In the genomic region with DNA sequence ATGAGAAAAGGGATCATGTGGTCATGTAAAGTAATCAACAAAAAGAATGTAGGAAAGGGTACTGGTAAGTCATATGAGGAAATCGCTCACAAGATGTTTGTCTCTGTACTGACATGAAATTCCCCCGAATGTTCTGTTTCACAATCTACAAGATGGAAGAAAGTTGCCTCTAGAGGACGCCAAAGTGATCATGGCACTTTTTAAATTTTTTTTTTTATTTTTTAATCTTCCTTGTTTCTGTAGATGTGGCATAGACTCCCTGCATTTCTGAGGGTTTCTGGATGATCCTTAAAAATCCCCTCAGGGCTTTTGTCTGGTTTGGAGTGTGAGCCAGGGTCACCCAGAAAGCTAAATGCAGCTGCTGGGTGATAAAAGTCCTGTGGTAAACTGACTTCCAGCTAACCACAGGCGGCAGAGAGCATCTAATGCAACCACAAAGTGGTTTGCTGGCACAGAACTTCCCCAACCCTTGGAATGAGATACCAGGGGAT, we compare ENCODE assay signal across 11 cellular contexts.
DNase-seq lines count a peak whose midpoint lies in the region; ATAC-seq and TF ChIP-seq lines count a peak whose summit lies in the region.
"Had no signal": no experiment of that assay in that cellular context is flagged by ENCODE, and none has a peak within 500 bp of the region (broad histone marks: within the 10 kb centered on the region; RNA-seq: fewer than 3 reads in every experiment).

No MANE protein-coding gene starts in this region.

- no peaks in the 10 kb centered on the region for H3K36me3 ChIP-seq in BLaER1 treated with 17β-estradiol and CSF1 and Interleukin-3, amounts not matched to agents 10 nM and 100 nM
- H3K36me3 ChIP-seq in SK-N-MC (ENCODE audit: insufficient read depth, low read length) = no peaks in the 10 kb centered on the region

- H3K9ac ChIP-seq in BLaER1 treated with 17β-estradiol and CSF1 and Interleukin-3, amounts not matched to agents 10 nM and 100 nM = no peak overlapping the region
- no peak overlapping the region for H3K9ac ChIP-seq in SK-N-MC (ENCODE audit: insufficient read length)

- no peaks in the 10 kb centered on the region for H3K27me3 Mint-ChIP-seq in activated T-helper 17 cell treated with anti-CD3 and anti-CD28 coated beads, Interleukin-2, amount 50 U/mL, for 72 hours

- H3K9me3 ChIP-seq in BLaER1 treated with 17β-estradiol and CSF1 and Interleukin-3, amounts not matched to agents 10 nM and 100 nM (replicated peaks in 1 of 11) = no peaks in the 10 kb centered on the region
- H3K9me3 ChIP-seq in SK-N-MC (ENCODE audit: low read depth, low read length) = no peaks in the 10 kb centered on the region

- no peak overlapping the region for H3K27ac Mint-ChIP-seq in activated T-helper 17 cell treated with anti-CD3 and anti-CD28 coated beads, Interleukin-2, amount 50 U/mL, for 72 hours

- no peaks in the 10 kb centered on the region for H4K20me1 ChIP-seq in BLaER1 treated with 17β-estradiol and CSF1 and Interleukin-3, amounts not matched to agents 10 nM and 100 nM

- no peak overlapping the region for H3K4me3 Mint-ChIP-seq in activated T-helper 17 cell treated with anti-CD3 and anti-CD28 coated beads, Interleukin-2, amount 50 U/mL, for 72 hours

- H3K4me2 ChIP-seq in BLaER1 treated with 17β-estradiol and CSF1 and Interleukin-3, amounts not matched to agents 10 nM and 100 nM = peak overlapping the region; percentile 2 to 49 (median 36); a peak in 19 of 22 replicates

- H3K36me3 Mint-ChIP-seq in activated T-helper 17 cell treated with anti-CD3 and anti-CD28 coated beads, Interleukin-2, amount 50 U/mL, for 72 hours (ENCODE audit: low read depth) = no peaks in the 10 kb centered on the region

- H3K27me3 ChIP-seq in BLaER1 treated with 17β-estradiol and CSF1 and Interleukin-3, amounts not matched to agents 10 nM and 100 nM = peaks cover 0 to 10% (median 0%) of the 10 kb centered on the region in 11 experiments; a peak in 1 of 22 replicates

- no peaks in the 10 kb centered on the region for H3K9me3 Mint-ChIP-seq in activated T-helper 17 cell treated with anti-CD3 and anti-CD28 coated beads, Interleukin-2, amount 50 U/mL, for 72 hours

- H3K4me1 Mint-ChIP-seq in activated T-helper 17 cell treated with anti-CD3 and anti-CD28 coated beads, Interleukin-2, amount 50 U/mL, for 72 hours = peaks cover 5% of the 10 kb centered on the region

- ATAC-seq in GM19351 (IDR thresholded peaks at IDR 0.05; ENCODE audit: unreplicated experiment) = no peak
- ATAC-seq in activated T-helper 17 cell treated with anti-CD3 and anti-CD28 coated beads, Interleukin-2, amount 50 U/mL, for 72 hours (replicated peaks) = no peak

- peak; percentile 51 for TF ChIP-seq CTCF in foreskin fibroblast (IDR thresholded peaks at IDR 0.05; ENCODE audit: low read depth, low read length)

- peak; percentile 73 for DNase-seq in Jurkat, Clone E6-1 (ENCODE audit: low read depth, low spot score)
- DNase-seq in SK-N-MC (ENCODE audit: low read depth, low spot score) = peak; percentile 22
- peak; percentile 75 to 91 for DNase-seq in foreskin fibroblast
- DNase-seq in effector CD8-positive, alpha-beta T cell (lab: John Stamatoyannopoulos, UW) = no peak
- no peak for DNase-seq in 8988T
- DNase-seq: activated T-cell treated with anti-CD3 and anti-CD28 coated beads, Interleukin-2, amount 50 U/mL, for 1 hour; stimulated activated CD4-positive, alpha-beta T cell treated with anti-CD3 and anti-CD28 coated beads, Interleukin-15, amount 100 ng/mL, for 24 hours had no signal

- peak overlapping the region in 6 of 11 experiments; percentile 4 to 42 (median 19); a peak in 6 of 22 replicates for H3K27ac ChIP-seq in BLaER1 treated with 17β-estradiol and CSF1 and Interleukin-3, amounts not matched to agents 10 nM and 100 nM
- no peak overlapping the region for H3K27ac ChIP-seq in SK-N-MC
- H3K27ac ChIP-seq: RWPE1 had no signal

- peaks cover 9 to 17% (median 14%) of the 10 kb centered on the region in 10 experiments; a peak in 19 of 20 replicates for H3K4me1 ChIP-seq in BLaER1 treated with 17β-estradiol and CSF1 and Interleukin-3, amounts not matched to agents 10 nM and 100 nM

- no peak overlapping the region for H3K4me3 ChIP-seq in BLaER1 treated with 17β-estradiol and CSF1 and Interleukin-3, amounts not matched to agents 10 nM and 100 nM
- no peak overlapping the region for H3K4me3 ChIP-seq in Jurkat, Clone E6-1 (ENCODE audit: low read length)
- H3K4me3 ChIP-seq in SK-N-MC (no peak overlapping the region), foreskin fibroblast (ENCODE audit: low read depth in 1 of 2, low read length in 2 of 2) (no peak overlapping the region)

Comparison
In these comparisons a context has a peak if more than half of its experiments do, and no peak if none do; other contexts are left out.
1. DNase-seq: peak in Jurkat, Clone E6-1 (single experiment), SK-N-MC (single experiment) and foreskin fibroblast (2 of 2); none in effector CD8-positive, alpha-beta T cell (single experiment) and 8988T (single experiment).